ENCODE assay signal across 1 cellular context in the genomic region with DNA sequence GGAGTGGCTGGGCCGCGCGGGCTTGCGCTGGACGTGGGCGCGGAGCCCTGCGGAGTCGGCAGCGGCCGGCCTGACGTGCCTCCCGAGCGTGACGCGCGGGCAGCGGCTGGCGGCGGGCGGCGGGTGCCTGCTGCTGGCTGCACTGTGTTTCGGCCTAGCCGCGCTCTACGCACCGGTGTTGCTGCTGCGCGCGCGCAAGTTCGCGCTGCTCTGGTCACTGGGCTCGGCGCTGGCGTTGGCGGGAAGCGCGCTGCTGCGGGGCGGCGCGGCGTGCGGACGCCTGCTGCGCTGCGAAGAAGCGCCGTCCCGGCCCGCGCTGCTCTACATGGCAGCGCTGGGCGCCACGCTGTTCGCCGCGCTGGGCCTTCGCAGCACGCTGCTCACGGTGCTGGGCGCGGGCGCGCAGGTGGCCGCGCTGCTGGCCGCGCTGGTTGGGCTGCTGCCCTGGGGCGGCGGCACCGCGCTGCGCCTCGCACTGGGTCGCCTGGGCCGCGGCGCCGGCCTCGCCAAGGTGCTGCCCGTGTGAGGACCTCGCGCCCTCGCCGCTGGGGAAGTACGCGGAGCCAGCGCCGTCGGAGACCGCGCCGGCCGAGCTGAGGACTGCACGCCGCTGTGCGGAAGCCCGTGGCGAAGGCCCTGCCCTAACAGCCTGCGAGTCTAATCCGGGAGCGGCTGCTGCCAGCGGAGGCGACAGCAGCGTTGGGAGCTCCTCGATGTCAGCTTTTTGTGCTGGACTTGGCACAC.
TF ChIP-seq lines count a peak whose summit lies in the region.

No MANE protein-coding gene starts in this region.

TF ChIP-seq in HepG2, 621 proteins besides CTCF, POLR2A, EP300 and RAD21 (continued from another document and continues in another):
- TF ChIP-seq, protein P1, sequence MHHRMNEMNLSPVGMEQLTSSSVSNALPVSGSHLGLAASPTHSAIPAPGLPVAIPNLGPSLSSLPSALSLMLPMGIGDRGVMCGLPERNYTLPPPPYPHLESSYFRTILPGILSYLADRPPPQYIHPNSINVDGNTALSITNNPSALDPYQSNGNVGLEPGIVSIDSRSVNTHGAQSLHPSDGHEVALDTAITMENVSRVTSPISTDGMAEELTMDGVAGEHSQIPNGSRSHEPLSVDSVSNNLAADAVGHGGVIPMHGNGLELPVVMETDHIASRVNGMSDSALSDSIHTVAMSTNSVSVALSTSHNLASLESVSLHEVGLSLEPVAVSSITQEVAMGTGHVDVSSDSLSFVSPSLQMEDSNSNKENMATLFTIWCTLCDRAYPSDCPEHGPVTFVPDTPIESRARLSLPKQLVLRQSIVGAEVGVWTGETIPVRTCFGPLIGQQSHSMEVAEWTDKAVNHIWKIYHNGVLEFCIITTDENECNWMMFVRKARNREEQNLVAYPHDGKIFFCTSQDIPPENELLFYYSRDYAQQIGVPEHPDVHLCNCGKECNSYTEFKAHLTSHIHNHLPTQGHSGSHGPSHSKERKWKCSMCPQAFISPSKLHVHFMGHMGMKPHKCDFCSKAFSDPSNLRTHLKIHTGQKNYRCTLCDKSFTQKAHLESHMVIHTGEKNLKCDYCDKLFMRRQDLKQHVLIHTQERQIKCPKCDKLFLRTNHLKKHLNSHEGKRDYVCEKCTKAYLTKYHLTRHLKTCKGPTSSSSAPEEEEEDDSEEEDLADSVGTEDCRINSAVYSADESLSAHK (CRISPR knock-in tag; IDR thresholded peaks at IDR 0.05; ENCODE audit: borderline replicate concordance): 0 out of 2 replicates have a peak, but pooled peaks have one; percentile 45
- TF ChIP-seq MTA3 (CRISPR knock-in tag; IDR thresholded peaks at IDR 0.05): no peak
- TF ChIP-seq KMT2A (CRISPR knock-in tag; IDR thresholded peaks at IDR 0.05): peak; percentile 96
- TF ChIP-seq CEBPG (CRISPR knock-in tag; IDR thresholded peaks at IDR 0.05): peak; percentile 23; the same call in 1 of the 2 replicates
- TF ChIP-seq, protein P2, sequence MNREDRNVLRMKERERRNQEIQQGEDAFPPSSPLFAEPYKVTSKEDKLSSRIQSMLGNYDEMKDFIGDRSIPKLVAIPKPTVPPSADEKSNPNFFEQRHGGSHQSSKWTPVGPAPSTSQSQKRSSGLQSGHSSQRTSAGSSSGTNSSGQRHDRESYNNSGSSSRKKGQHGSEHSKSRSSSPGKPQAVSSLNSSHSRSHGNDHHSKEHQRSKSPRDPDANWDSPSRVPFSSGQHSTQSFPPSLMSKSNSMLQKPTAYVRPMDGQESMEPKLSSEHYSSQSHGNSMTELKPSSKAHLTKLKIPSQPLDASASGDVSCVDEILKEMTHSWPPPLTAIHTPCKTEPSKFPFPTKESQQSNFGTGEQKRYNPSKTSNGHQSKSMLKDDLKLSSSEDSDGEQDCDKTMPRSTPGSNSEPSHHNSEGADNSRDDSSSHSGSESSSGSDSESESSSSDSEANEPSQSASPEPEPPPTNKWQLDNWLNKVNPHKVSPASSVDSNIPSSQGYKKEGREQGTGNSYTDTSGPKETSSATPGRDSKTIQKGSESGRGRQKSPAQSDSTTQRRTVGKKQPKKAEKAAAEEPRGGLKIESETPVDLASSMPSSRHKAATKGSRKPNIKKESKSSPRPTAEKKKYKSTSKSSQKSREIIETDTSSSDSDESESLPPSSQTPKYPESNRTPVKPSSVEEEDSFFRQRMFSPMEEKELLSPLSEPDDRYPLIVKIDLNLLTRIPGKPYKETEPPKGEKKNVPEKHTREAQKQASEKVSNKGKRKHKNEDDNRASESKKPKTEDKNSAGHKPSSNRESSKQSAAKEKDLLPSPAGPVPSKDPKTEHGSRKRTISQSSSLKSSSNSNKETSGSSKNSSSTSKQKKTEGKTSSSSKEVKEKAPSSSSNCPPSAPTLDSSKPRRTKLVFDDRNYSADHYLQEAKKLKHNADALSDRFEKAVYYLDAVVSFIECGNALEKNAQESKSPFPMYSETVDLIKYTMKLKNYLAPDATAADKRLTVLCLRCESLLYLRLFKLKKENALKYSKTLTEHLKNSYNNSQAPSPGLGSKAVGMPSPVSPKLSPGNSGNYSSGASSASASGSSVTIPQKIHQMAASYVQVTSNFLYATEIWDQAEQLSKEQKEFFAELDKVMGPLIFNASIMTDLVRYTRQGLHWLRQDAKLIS (CRISPR knock-in tag; IDR thresholded peaks at IDR 0.05): no peak
- TF ChIP-seq NFE2L2 (IDR thresholded peaks at IDR 0.05; ENCODE audit: low read length): no peak
- no peak for TF ChIP-seq ZNF33A (CRISPR knock-in tag; IDR thresholded peaks at IDR 0.05; ENCODE audit: borderline replicate concordance)
- no peak for TF ChIP-seq SCMH1 (CRISPR knock-in tag; IDR thresholded peaks at IDR 0.05; ENCODE audit: borderline replicate concordance)
- peak; percentile 86; the same call in 1 of the 2 replicates for TF ChIP-seq ZSCAN29 (CRISPR knock-in tag; conservative IDR thresholded peaks at IDR 0.05)
- TF ChIP-seq NR1H2 (CRISPR knock-in tag; IDR thresholded peaks at IDR 0.05; ENCODE audit: borderline replicate concordance, low read depth): no peak
- no peak; the same call in 1 of the 2 replicates for TF ChIP-seq ATAD3A (CRISPR knock-in tag; IDR thresholded peaks at IDR 0.05)
- TF ChIP-seq MEF2D (CRISPR knock-in tag; IDR thresholded peaks at IDR 0.05): peak; percentile 65; the same call in 1 of the 2 replicates
- TF ChIP-seq GTF3A (CRISPR knock-in tag; conservative IDR thresholded peaks at IDR 0.05): no peak
- no peak for TF ChIP-seq HDAC2 (CRISPR knock-in tag; IDR thresholded peaks at IDR 0.05)
- TF ChIP-seq PHF21A (CRISPR knock-in tag; IDR thresholded peaks at IDR 0.05): peak; percentile 28; the same call in 1 of the 2 replicates
- 0 out of 2 replicates have a peak, but pooled peaks have one; percentile 65 for TF ChIP-seq ZNF589 (CRISPR knock-in tag; conservative IDR thresholded peaks at IDR 0.05)
- TF ChIP-seq, protein P3, sequence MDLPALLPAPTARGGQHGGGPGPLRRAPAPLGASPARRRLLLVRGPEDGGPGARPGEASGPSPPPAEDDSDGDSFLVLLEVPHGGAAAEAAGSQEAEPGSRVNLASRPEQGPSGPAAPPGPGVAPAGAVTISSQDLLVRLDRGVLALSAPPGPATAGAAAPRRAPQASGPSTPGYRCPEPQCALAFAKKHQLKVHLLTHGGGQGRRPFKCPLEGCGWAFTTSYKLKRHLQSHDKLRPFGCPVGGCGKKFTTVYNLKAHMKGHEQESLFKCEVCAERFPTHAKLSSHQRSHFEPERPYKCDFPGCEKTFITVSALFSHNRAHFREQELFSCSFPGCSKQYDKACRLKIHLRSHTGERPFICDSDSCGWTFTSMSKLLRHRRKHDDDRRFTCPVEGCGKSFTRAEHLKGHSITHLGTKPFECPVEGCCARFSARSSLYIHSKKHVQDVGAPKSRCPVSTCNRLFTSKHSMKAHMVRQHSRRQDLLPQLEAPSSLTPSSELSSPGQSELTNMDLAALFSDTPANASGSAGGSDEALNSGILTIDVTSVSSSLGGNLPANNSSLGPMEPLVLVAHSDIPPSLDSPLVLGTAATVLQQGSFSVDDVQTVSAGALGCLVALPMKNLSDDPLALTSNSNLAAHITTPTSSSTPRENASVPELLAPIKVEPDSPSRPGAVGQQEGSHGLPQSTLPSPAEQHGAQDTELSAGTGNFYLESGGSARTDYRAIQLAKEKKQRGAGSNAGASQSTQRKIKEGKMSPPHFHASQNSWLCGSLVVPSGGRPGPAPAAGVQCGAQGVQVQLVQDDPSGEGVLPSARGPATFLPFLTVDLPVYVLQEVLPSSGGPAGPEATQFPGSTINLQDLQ (CRISPR knock-in tag; IDR thresholded peaks at IDR 0.05): peak; percentile 89
- no peak for TF ChIP-seq MATR3 (CRISPR knock-in tag; IDR thresholded peaks at IDR 0.05)
- peak; percentile 41; the same call in 1 of the 2 replicates for TF ChIP-seq KAT7 (CRISPR knock-in tag; IDR thresholded peaks at IDR 0.05; ENCODE audit: borderline replicate concordance)
- TF ChIP-seq, protein P4, sequence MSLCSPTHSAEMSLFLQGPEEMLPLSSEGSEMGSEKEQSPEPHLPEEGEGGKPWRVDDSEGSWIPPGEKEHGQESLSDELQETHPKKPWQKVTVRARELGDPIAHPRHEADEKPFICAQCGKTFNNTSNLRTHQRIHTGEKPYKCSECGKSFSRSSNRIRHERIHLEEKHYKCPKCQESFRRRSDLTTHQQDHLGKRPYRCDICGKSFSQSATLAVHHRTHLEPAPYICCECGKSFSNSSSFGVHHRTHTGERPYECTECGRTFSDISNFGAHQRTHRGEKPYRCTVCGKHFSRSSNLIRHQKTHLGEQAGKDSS (CRISPR knock-in tag; IDR thresholded peaks at IDR 0.05; ENCODE audit: borderline replicate concordance, low read depth): peak; percentile 93
- no peak for TF ChIP-seq HNF4G (IDR thresholded peaks at IDR 0.05; ENCODE audit: borderline replicate concordance, low read depth, low read length)
- TF ChIP-seq HNF4G (CRISPR knock-in tag; IDR thresholded peaks at IDR 0.05; ENCODE audit: borderline replicate concordance, low read depth): no peak
- TF ChIP-seq CEBPB (IDR thresholded peaks at IDR 0.05; ENCODE audit: borderline replicate concordance, low read depth, low read length): no peak
- peak; percentile 9 for TF ChIP-seq ZFP36L1 (CRISPR knock-in tag; IDR thresholded peaks at IDR 0.05)
- TF ChIP-seq ATF7-NPFF (CRISPR knock-in tag; IDR thresholded peaks at IDR 0.05; ENCODE audit: low read depth): peak; percentile 88
- TF ChIP-seq, protein P5, sequence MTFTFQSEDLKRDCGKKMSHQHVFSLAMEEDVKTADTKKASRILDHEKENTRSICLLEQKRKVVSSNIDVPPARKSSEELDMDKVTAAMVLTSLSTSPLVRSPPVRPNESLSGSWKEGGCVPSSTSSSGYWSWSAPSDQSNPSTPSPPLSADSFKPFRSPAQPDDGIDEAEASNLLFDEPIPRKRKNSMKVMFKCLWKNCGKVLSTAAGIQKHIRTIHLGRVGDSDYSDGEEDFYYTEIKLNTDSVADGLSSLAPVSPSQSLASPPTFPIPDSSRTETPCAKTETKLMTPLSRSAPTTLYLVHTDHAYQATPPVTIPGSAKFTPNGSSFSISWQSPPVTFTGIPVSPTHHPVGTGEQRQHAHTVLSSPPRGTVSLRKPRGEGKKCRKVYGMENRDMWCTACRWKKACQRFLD (CRISPR knock-in tag; IDR thresholded peaks at IDR 0.05; ENCODE audit: borderline replicate concordance): no peak
- peak; percentile 18 for TF ChIP-seq PTBP1 (IDR thresholded peaks at IDR 0.05; ENCODE audit: low read depth, low read length, poor library complexity, severe bottlenecking)
- peak; percentile 51; the same call in 1 of the 2 replicates for TF ChIP-seq TAF1 (CRISPR knock-in tag; IDR thresholded peaks at IDR 0.05)
- TF ChIP-seq, protein P6, sequence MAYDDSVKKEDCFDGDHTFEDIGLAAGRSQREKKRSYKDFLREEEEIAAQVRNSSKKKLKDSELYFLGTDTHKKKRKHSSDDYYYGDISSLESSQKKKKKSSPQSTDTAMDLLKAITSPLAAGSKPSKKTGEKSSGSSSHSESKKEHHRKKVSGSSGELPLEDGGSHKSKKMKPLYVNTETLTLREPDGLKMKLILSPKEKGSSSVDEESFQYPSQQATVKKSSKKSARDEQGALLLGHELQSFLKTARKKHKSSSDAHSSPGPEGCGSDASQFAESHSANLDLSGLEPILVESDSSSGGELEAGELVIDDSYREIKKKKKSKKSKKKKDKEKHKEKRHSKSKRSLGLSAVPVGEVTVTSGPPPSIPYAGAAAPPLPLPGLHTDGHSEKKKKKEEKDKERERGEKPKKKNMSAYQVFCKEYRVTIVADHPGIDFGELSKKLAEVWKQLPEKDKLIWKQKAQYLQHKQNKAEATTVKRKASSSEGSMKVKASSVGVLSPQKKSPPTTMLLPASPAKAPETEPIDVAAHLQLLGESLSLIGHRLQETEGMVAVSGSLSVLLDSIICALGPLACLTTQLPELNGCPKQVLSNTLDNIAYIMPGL (CRISPR knock-in tag; IDR thresholded peaks at IDR 0.05; ENCODE audit: borderline replicate concordance in 1 of 2, low read depth in 1 of 2): peak; percentile 65 to 86
- TF ChIP-seq CAMTA2 (CRISPR knock-in tag; IDR thresholded peaks at IDR 0.05; ENCODE audit: borderline replicate concordance): no peak
- peak; percentile 60; the same call in 1 of the 2 replicates for TF ChIP-seq ZNF329 (CRISPR knock-in tag; IDR thresholded peaks at IDR 0.05; ENCODE audit: low read depth)
- TF ChIP-seq, protein P7, sequence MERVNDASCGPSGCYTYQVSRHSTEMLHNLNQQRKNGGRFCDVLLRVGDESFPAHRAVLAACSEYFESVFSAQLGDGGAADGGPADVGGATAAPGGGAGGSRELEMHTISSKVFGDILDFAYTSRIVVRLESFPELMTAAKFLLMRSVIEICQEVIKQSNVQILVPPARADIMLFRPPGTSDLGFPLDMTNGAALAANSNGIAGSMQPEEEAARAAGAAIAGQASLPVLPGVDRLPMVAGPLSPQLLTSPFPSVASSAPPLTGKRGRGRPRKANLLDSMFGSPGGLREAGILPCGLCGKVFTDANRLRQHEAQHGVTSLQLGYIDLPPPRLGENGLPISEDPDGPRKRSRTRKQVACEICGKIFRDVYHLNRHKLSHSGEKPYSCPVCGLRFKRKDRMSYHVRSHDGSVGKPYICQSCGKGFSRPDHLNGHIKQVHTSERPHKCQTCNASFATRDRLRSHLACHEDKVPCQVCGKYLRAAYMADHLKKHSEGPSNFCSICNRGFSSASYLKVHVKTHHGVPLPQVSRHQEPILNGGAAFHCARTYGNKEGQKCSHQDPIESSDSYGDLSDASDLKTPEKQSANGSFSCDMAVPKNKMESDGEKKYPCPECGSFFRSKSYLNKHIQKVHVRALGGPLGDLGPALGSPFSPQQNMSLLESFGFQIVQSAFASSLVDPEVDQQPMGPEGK (CRISPR knock-in tag; IDR thresholded peaks at IDR 0.05): 0 out of 2 replicates have a peak, but pooled peaks have one; percentile 15
- TF ChIP-seq THYN1 (CRISPR knock-in tag; IDR thresholded peaks at IDR 0.05; ENCODE audit: borderline replicate concordance, low read depth): no peak
- 0 out of 2 replicates have a peak, but pooled peaks have one; percentile 87 for TF ChIP-seq FLYWCH1 (CRISPR knock-in tag; IDR thresholded peaks at IDR 0.05)
- no peak for TF ChIP-seq ZNF317 (CRISPR knock-in tag; IDR thresholded peaks at IDR 0.05)
- TF ChIP-seq ONECUT2 (CRISPR knock-in tag; IDR thresholded peaks at IDR 0.05): peak; percentile 50
- no peak for TF ChIP-seq MBD4 (IDR thresholded peaks at IDR 0.05; ENCODE audit: borderline replicate concordance, low read length)
- peak; percentile 87 for TF ChIP-seq ZNF547 (CRISPR knock-in tag; IDR thresholded peaks at IDR 0.05)
- TF ChIP-seq POLR2AphosphoS5 (IDR thresholded peaks at IDR 0.05; ENCODE audit: low read depth, low read length): 0 out of 2 replicates have a peak, but pooled peaks have one; percentile 21
- TF ChIP-seq SATB2 (CRISPR knock-in tag; IDR thresholded peaks at IDR 0.05): 0 out of 2 replicates have a peak, but pooled peaks have one; percentile 72
- TF ChIP-seq SOX5 (CRISPR knock-in tag; IDR thresholded peaks at IDR 0.05; ENCODE audit: borderline replicate concordance): no peak
- TF ChIP-seq GLI4 (CRISPR knock-in tag; IDR thresholded peaks at IDR 0.05; ENCODE audit: borderline replicate concordance): peak; percentile 60
- peak; percentile 87 for TF ChIP-seq ASH2L (IDR thresholded peaks at IDR 0.05; ENCODE audit: insufficient read length, low read depth, low read length)
- no peak for TF ChIP-seq TAF15 (IDR thresholded peaks at IDR 0.05; ENCODE audit: low read depth, low read length, poor library complexity, severe bottlenecking)
- TF ChIP-seq NR2F2 (IDR thresholded peaks at IDR 0.05; ENCODE audit: borderline replicate concordance, low read depth): no peak
- TF ChIP-seq GFI1 (CRISPR knock-in tag; IDR thresholded peaks at IDR 0.05; ENCODE audit: borderline replicate concordance): peak; percentile 75; the same call in 1 of the 2 replicates
- TF ChIP-seq ZMYM2 (CRISPR knock-in tag; IDR thresholded peaks at IDR 0.05): no peak
- peak; percentile 18 for TF ChIP-seq YY1 (IDR thresholded peaks at IDR 0.05; ENCODE audit: insufficient read depth, insufficient replicate concordance, low read depth, low read length)
- peak; percentile 41 for TF ChIP-seq NR2C2 (CRISPR knock-in tag; IDR thresholded peaks at IDR 0.05; ENCODE audit: borderline replicate concordance)
- no peak for TF ChIP-seq DNMT1 (CRISPR knock-in tag; IDR thresholded peaks at IDR 0.05)
